ENCODE assay signal across 1 cellular context in the genomic region with DNA sequence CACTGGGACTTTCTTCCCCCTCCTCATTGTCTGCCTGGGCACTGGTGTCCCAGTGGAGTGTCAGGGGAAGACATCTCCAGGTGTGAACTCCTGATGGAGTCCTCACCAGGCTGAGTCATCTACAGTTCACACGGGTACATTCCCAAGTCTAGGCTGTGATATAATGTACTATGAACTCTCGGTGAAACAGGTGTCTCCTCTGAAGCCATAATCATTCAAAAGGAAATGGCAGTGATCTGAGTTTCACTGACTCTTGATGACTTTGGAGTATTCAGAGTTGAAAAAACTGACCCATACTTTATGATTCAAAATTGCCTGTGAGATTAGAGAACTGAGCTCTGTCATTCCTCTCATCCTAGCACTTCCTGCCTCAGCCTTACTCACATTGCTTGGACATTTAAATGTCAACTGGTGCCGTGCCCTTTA.
TF ChIP-seq lines count a peak whose summit lies in the region.

No MANE protein-coding gene starts in this region.

TF ChIP-seq in SK-N-SH treated with all-trans-retinoic acid at 6 μM for 48 hours, 23 proteins besides CTCF, POLR2A, EP300 and RAD21 (continued from another document):
- TF ChIP-seq, protein P1, sequence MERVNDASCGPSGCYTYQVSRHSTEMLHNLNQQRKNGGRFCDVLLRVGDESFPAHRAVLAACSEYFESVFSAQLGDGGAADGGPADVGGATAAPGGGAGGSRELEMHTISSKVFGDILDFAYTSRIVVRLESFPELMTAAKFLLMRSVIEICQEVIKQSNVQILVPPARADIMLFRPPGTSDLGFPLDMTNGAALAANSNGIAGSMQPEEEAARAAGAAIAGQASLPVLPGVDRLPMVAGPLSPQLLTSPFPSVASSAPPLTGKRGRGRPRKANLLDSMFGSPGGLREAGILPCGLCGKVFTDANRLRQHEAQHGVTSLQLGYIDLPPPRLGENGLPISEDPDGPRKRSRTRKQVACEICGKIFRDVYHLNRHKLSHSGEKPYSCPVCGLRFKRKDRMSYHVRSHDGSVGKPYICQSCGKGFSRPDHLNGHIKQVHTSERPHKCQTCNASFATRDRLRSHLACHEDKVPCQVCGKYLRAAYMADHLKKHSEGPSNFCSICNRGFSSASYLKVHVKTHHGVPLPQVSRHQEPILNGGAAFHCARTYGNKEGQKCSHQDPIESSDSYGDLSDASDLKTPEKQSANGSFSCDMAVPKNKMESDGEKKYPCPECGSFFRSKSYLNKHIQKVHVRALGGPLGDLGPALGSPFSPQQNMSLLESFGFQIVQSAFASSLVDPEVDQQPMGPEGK (CRISPR knock-in tag; IDR thresholded peaks at IDR 0.05; ENCODE audit: borderline replicate concordance) = no peak
- TF ChIP-seq TOX (CRISPR knock-in tag; IDR thresholded peaks at IDR 0.05; ENCODE audit: borderline replicate concordance) = no peak
